Comparison of ENCODE assay signal across 25 cellular contexts in the genomic region with DNA sequence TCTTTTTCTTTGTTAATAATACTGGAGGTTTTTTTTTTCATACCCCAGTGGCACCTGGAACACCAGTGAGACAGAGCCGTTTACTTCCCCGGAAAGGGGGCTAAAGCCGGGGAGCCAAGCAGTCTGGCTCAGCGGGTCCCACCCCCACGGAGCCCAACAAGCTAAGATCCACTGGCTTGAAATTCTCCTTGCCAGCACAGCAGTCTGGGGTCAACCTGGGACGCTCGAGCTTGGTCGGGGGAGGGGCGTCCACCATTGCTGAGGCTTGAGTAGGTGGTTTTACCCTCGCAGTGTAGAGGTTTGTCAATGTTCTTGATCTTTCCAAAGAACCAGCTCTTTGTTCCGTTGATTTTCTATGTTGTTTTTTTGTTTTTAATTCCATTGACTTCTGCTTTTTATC.
"Had no signal": no experiment of that assay in that cellular context is flagged by ENCODE, and none has a peak within 500 bp of the region (broad histone marks: within the 10 kb centered on the region; RNA-seq: fewer than 3 reads in every experiment).

No MANE protein-coding gene starts in this region.

- DNase-seq: activated CD4-positive, alpha-beta T cell treated with anti-CD3 and anti-CD28 coated beads for 4 hours; activated CD8-positive, alpha-beta memory T cell treated with anti-CD3 and anti-CD28 coated beads, Interleukin-2, amount 50 U/mL, for 4 hours; activated CD8-positive, alpha-beta T cell treated with anti-CD3 and anti-CD28 coated beads for 36 hours; activated naive CD4-positive, alpha-beta T cell treated with anti-CD3 and anti-CD28 coated beads, Interleukin-2, amount 50 U/mL, for 16 hours; amniotic stem cell; body of pancreas; central memory CD4-positive, alpha-beta T cell; Kasumi-1; NCI-H1048; NCI-H146; NCI-H187 treated with DMSO at 0.1 percent for 48 hours; NCI-H2081 treated with DMSO at 0.1 percent for 48 hours; NCI-H226; NCI-H526; NCI-H774; Peyer's patch; Right ventricle myocardium superior; SJCRH30; SK-N-SH; T-helper 1 cell had no signal

- ATAC-seq: activated CD4-positive, CD25-positive, alpha-beta regulatory T cell treated with anti-CD3 and anti-CD28 coated beads, Interleukin-2, amount 50 U/mL, for 24 hours; activated CD8-positive, alpha-beta T cell treated with anti-CD3 and anti-CD28 coated beads for 36 hours; body of pancreas had no signal

- H3K9ac ChIP-seq: SK-N-SH had no signal

- H3K9me2 ChIP-seq: SK-N-SH had no signal

- H3K27me3 ChIP-seq: ascending aorta, body of pancreas, Peyer's patch, SJCRH30 had no signal

- H3K4me3 Mint-ChIP-seq: activated CD8-positive, alpha-beta T cell treated with anti-CD3 and anti-CD28 coated beads for 36 hours had no signal

- H3K36me3 ChIP-seq: ascending aorta, Peyer's patch, SJCRH30 had no signal

- H3K9me3 ChIP-seq: ascending aorta, body of pancreas, Peyer's patch, SJCRH30, SK-N-SH had no signal

- H3K27ac Mint-ChIP-seq: activated CD8-positive, alpha-beta T cell treated with anti-CD3 and anti-CD28 coated beads for 36 hours had no signal

- FAIRE-seq: bronchial epithelial cell had no signal

- H3K4me3 ChIP-seq: ascending aorta, body of pancreas, Peyer's patch, SJCRH30 had no signal

- H3K27ac ChIP-seq: ascending aorta, body of pancreas, Peyer's patch, RWPE1, SJCRH30, VCaP had no signal

- H3K4me1 ChIP-seq: ascending aorta, body of pancreas, Peyer's patch, SJCRH30 had no signal

- H3K9me3 Mint-ChIP-seq: activated CD8-positive, alpha-beta T cell treated with anti-CD3 and anti-CD28 coated beads for 36 hours had no signal

- H3K4me2 ChIP-seq: SK-N-SH had no signal
